8 cellular contexts compared by ENCODE assay signal in genomic region chr11:12331239-12331874, GRCh38. TPM values are rescaled to one million over a fixed set of nuclear protein-coding genes. Genes with fewer than 3 reads are reported as not detected.
DNase-seq lines count a peak whose midpoint lies in the region; ATAC-seq and FAIRE-seq lines count a peak whose summit lies in the region.

No MANE protein-coding gene starts in this region.

- DNase-seq in COLO829 (ENCODE audit: low spot score), result peak; percentile 57
- DNase-seq in HTR-8/SVneo (ENCODE audit: insufficient read length, low spot score), result peak; percentile 76
- DNase-seq in NK-92 (lab: John Stamatoyannopoulos, UW; ENCODE audit: unreplicated experiment), result peak; percentile 15
- DNase-seq in activated CD8-positive, alpha-beta memory T cell treated with anti-CD3 and anti-CD28 coated beads, Interleukin-2, amount 10 ng/mL, durations not matched to agents 7 days and 5 days, result peak; percentile 78
- DNase-seq in epidermal melanocyte (ENCODE audit: insufficient read length, low spot score), result peak; percentile 55
- DNase-seq in mucosa of gallbladder (ENCODE audit: low spot score), result peak; percentile 87
- DNase-seq in stimulated activated CD8-positive, alpha-beta memory T cell treated with anti-CD3 and anti-CD28 coated beads, Interleukin-4, amount 100 ng/mL, for 4 hours (ENCODE audit: low read depth in 2 of 2, low spot score in 1 of 2), result peak; percentile 32 to 57

- no peaks in the 10 kb centered on the region for H3K9me3 Mint-ChIP-seq in activated CD8-positive, alpha-beta memory T cell treated with anti-CD3 and anti-CD28 coated beads, Interleukin-2, amount 10 ng/mL, durations not matched to agents 7 days and 5 days (ENCODE audit: low read depth)

- no peak overlapping the region for H3K27ac Mint-ChIP-seq in activated CD8-positive, alpha-beta memory T cell treated with anti-CD3 and anti-CD28 coated beads, Interleukin-2, amount 10 ng/mL, durations not matched to agents 7 days and 5 days

- H3K4me3 Mint-ChIP-seq in activated CD8-positive, alpha-beta memory T cell treated with anti-CD3 and anti-CD28 coated beads, Interleukin-2, amount 10 ng/mL, durations not matched to agents 7 days and 5 days, result no peak overlapping the region

- peaks cover 4% of the 10 kb centered on the region for H3K4me1 Mint-ChIP-seq in activated CD8-positive, alpha-beta memory T cell treated with anti-CD3 and anti-CD28 coated beads, Interleukin-2, amount 10 ng/mL, durations not matched to agents 7 days and 5 days

- H3K36me3 Mint-ChIP-seq in activated CD8-positive, alpha-beta memory T cell treated with anti-CD3 and anti-CD28 coated beads, Interleukin-2, amount 10 ng/mL, durations not matched to agents 7 days and 5 days, result no peaks in the 10 kb centered on the region

- FAIRE-seq in HTR-8/SVneo (lab: Jason Lieb, UNC), result peak; percentile 16

- CTCF ChIA-PET in activated CD8-positive, alpha-beta memory T cell treated with anti-CD3 and anti-CD28 coated beads, Interleukin-2, amount 10 ng/mL, durations not matched to agents 7 days and 5 days (lab: Charles Lee), result interaction anchor here (0.9 to 6.5 kb wide), 18 partner anchors 10 to 559 kb away, joined by 3 to 50 read pairs (median 4); no protein-coding TSS in a partner anchor

- no peak for ATAC-seq in activated CD8-positive, alpha-beta memory T cell treated with anti-CD3 and anti-CD28 coated beads, Interleukin-2, amount 10 ng/mL, durations not matched to agents 7 days and 5 days
- no peak for ATAC-seq in HG02571 (IDR thresholded peaks at IDR 0.05; ENCODE audit: unreplicated experiment)

- H3K27me3 Mint-ChIP-seq in activated CD8-positive, alpha-beta memory T cell treated with anti-CD3 and anti-CD28 coated beads, Interleukin-2, amount 10 ng/mL, durations not matched to agents 7 days and 5 days, result no peaks in the 10 kb centered on the region

RNA-seq across cellular contexts. Expression of gene PARVA, which starts 46.0 kb away (rescaled TPM):
- total RNA-seq in activated CD8-positive, alpha-beta memory T cell treated with anti-CD3 and anti-CD28 coated beads, Interleukin-2, amount 10 ng/mL, durations not matched to agents 7 days and 5 days, result not detected
- 105 TPM for total RNA-seq in mucosa of gallbladder

Comparison
In these comparisons a context has a peak if more than half of its experiments do, and no peak if none do; other contexts are left out.
1. DNase-seq: peak in every context shown above with its lines; median percentile 87 in mucosa of gallbladder; 78 in activated CD8-positive, alpha-beta memory T cell treated with anti-CD3 and anti-CD28 coated beads, Interleukin-2, amount 10 ng/mL, durations not matched to agents 7 days and 5 days; 76 in HTR-8/SVneo; 57 in COLO829; 55 in epidermal melanocyte; 44 in stimulated activated CD8-positive, alpha-beta memory T cell treated with anti-CD3 and anti-CD28 coated beads, Interleukin-4, amount 100 ng/mL, for 4 hours; 15 in NK-92.
2. RNA of gene PARVA, which starts 46.0 kb away (total RNA-seq): 105 TPM in mucosa of gallbladder (single experiment); not detected in activated CD8-positive, alpha-beta memory T cell treated with anti-CD3 and anti-CD28 coated beads, Interleukin-2, amount 10 ng/mL, durations not matched to agents 7 days and 5 days; every median in the first group is over 100 times any median in the second.